In the genomic region with DNA sequence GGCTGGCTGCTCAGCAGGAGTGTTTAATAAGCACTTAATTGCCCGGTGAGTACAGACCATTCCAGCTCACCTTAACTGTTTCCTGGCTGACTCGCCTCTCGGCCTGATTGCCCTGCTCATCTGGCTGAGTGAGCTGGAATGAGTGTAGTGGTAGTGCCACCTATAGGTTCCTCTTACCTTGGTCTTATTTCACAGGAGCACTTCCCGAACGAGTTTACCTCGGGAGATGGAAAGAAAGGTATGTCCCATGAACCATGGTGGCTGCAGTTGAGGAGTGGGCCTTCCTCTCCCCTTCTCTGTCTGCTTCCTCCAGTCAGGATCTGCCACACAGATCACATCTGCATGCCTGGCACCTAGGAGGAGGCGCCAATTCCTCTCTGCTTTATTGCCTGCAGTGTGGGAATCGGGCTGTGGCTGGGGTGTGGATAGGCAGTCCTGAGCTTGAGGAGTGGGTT, we compare ENCODE assay signal across 8 cellular contexts. TPM values are rescaled to one million over a fixed set of nuclear protein-coding genes. Genes with fewer than 3 reads are reported as not detected.
DNase-seq lines count a peak whose midpoint lies in the region; ATAC-seq and TF ChIP-seq lines count a peak whose summit lies in the region.

No MANE protein-coding gene starts in this region.

- CTCF ChIA-PET in activated CD8-positive, alpha-beta memory T cell treated with anti-CD3 and anti-CD28 coated beads, Interleukin-2, amount 10 ng/mL, durations not matched to agents 7 days and 5 days (lab: Charles Lee) = interaction anchor here (0.9 to 11.8 kb wide), 19 partner anchors 9 to 565 kb away, joined by 3 to 102 read pairs (median 5); a partner anchor contains a TSS

- H3K27me3 Mint-ChIP-seq in activated CD8-positive, alpha-beta memory T cell treated with anti-CD3 and anti-CD28 coated beads, Interleukin-2, amount 10 ng/mL, durations not matched to agents 7 days and 5 days = no peaks in the 10 kb centered on the region

- TF ChIP-seq CTCF in HL-60 (IDR thresholded peaks at IDR 0.05; ENCODE audit: insufficient read depth, low read length) = peak; percentile 52
- TF ChIP-seq CTCF in foreskin fibroblast (IDR thresholded peaks at IDR 0.05; ENCODE audit: low read depth, low read length) = peak; percentile 28

- peak; percentile 56 for ATAC-seq in activated CD8-positive, alpha-beta memory T cell treated with anti-CD3 and anti-CD28 coated beads, Interleukin-2, amount 10 ng/mL, durations not matched to agents 7 days and 5 days

- H3K4me3 ChIP-seq in HL-60 (replicated peaks; ENCODE audit: insufficient read depth, low read length) (no peak overlapping the region), foreskin fibroblast (ENCODE audit: low read depth in 1 of 2, low read length in 2 of 2) (no peak overlapping the region)

- H3K27ac Mint-ChIP-seq in activated CD8-positive, alpha-beta memory T cell treated with anti-CD3 and anti-CD28 coated beads, Interleukin-2, amount 10 ng/mL, durations not matched to agents 7 days and 5 days = no peak overlapping the region

- peaks cover 13% of the 10 kb centered on the region for H3K4me1 Mint-ChIP-seq in activated CD8-positive, alpha-beta memory T cell treated with anti-CD3 and anti-CD28 coated beads, Interleukin-2, amount 10 ng/mL, durations not matched to agents 7 days and 5 days

- H3K4me3 Mint-ChIP-seq in activated CD8-positive, alpha-beta memory T cell treated with anti-CD3 and anti-CD28 coated beads, Interleukin-2, amount 10 ng/mL, durations not matched to agents 7 days and 5 days = no peak overlapping the region

- no peaks in the 10 kb centered on the region for H3K27me3 ChIP-seq in HL-60 (ENCODE audit: insufficient read depth, poor library complexity, severe bottlenecking)

- DNase-seq in D341Med (ENCODE audit: low spot score) = peak; percentile 82
- peak in 1 of 2 experiments; percentile 74 for DNase-seq in HL-60 (ENCODE audit: low read depth in 1 of 2, low spot score in 1 of 2)
- peak; percentile 98 for DNase-seq in NCI-H69 (lab: John Stamatoyannopoulos, UW)
- peak; percentile 63 for DNase-seq in activated CD8-positive, alpha-beta memory T cell treated with anti-CD3 and anti-CD28 coated beads, Interleukin-2, amount 10 ng/mL, durations not matched to agents 7 days and 5 days
- peak in 1 of 2 donors; percentile 63 for DNase-seq in foreskin fibroblast
- DNase-seq in retina = peak; percentile 49
- DNase-seq in DMS114 treated with DMSO at 0.1 percent for 48 hours (lab: John Stamatoyannopoulos, UW; ENCODE audit: unreplicated experiment) = no peak
- DNase-seq in midbrain (lab: John Stamatoyannopoulos, UW) = no peak

- no peak overlapping the region for H3K27ac ChIP-seq in HL-60 (replicated peaks)

- no peaks in the 10 kb centered on the region for H3K36me3 Mint-ChIP-seq in activated CD8-positive, alpha-beta memory T cell treated with anti-CD3 and anti-CD28 coated beads, Interleukin-2, amount 10 ng/mL, durations not matched to agents 7 days and 5 days

- no peaks in the 10 kb centered on the region for H3K9me3 Mint-ChIP-seq in activated CD8-positive, alpha-beta memory T cell treated with anti-CD3 and anti-CD28 coated beads, Interleukin-2, amount 10 ng/mL, durations not matched to agents 7 days and 5 days (ENCODE audit: low read depth)

RNA-seq across cellular contexts. Expression of a gene that starts 26.7 kb away (rescaled TPM):
- under 1 TPM; 0.09 to 0.14 TPM for total RNA-seq in activated CD8-positive, alpha-beta memory T cell treated with anti-CD3 and anti-CD28 coated beads, Interleukin-2, amount 10 ng/mL, durations not matched to agents 7 days and 5 days

RNA-seq across cellular contexts. Expression of a gene that starts 33.1 kb away (rescaled TPM):
- total RNA-seq in activated CD8-positive, alpha-beta memory T cell treated with anti-CD3 and anti-CD28 coated beads, Interleukin-2, amount 10 ng/mL, durations not matched to agents 7 days and 5 days = 100 to 1,000 TPM; 130 to 150 TPM

RNA-seq across cellular contexts. Expression of a gene that starts 34.0 kb away (rescaled TPM):
- 100 to 1,000 TPM; 132 to 139 TPM for total RNA-seq in activated CD8-positive, alpha-beta memory T cell treated with anti-CD3 and anti-CD28 coated beads, Interleukin-2, amount 10 ng/mL, durations not matched to agents 7 days and 5 days

Comparison
In these comparisons a context has a peak if more than half of its experiments do, and no peak if none do; other contexts are left out.
1. DNase-seq: peak in D341Med (single experiment), NCI-H69 (single experiment), activated CD8-positive, alpha-beta memory T cell treated with anti-CD3 and anti-CD28 coated beads, Interleukin-2, amount 10 ng/mL, durations not matched to agents 7 days and 5 days (single experiment) and retina (single experiment); none in DMS114 treated with DMSO at 0.1 percent for 48 hours (single experiment) and midbrain (single experiment).